8 cellular contexts compared by ENCODE assay signal in the genomic region with DNA sequence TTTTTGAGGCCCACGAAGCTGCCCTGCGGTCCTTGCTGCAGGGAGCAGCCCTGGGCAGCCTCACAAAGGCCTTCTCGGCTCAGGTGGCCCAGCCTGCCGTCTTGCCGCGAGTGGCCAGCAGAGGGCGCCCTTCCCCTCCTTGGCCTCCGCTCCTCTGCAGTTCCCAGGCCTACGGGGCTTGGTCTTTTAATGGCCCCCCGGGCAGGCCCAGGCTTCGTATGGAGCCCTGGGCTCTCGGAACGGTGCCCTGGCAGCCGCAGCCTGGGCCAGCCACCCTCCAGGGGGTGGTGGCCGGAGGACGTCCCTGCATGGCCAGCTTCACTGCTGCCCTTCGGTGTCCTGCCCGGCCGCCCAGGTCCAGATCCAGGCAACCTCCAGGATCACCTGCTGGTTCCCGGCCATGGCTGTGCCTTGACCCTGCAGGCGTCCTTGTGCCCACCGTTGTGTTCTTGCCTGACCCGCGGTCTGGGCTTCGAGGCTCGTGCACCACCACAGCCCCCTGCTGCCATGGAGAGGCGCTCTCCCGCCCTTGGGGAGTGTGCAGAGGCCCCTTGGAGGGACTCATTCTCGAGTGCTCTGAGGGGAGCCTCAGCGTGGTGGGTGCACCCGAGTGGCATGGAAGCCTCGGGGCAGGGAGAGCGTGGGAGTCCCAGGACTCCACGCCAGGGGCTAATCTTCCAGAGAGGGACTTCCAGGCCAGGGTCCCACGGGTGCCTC. TPM values are rescaled to one million over a fixed set of nuclear protein-coding genes. Genes with fewer than 3 reads are reported as not detected.
DNase-seq lines count a peak whose midpoint lies in the region; ATAC-seq, FAIRE-seq and TF ChIP-seq lines count a peak whose summit lies in the region.

No MANE protein-coding gene starts in this region.

- peaks cover 3% of the 10 kb centered on the region for H3K4me1 Mint-ChIP-seq in neural crest cell

- H3K4me3 ChIP-seq in A549 (no peak overlapping the region), suprapubic skin (no peak overlapping the region)

- H3K4me3 Mint-ChIP-seq in neural crest cell, result no peak overlapping the region

- H3K27ac ChIP-seq in A549 (no peak overlapping the region), suprapubic skin (no peak overlapping the region)

- no peaks in the 10 kb centered on the region for H3K9me3 Mint-ChIP-seq in neural crest cell

- TF ChIP-seq CTCF in A549 (IDR thresholded peaks at IDR 0.05) (peak; percentile 82), neural crest cell (conservative IDR thresholded peaks at IDR 0.05) (peak; percentile 95), suprapubic skin (IDR thresholded peaks at IDR 0.05) (peak; percentile 61 to 94)

- H3K36me3 Mint-ChIP-seq in neural crest cell (ENCODE audit: low read depth), result no peaks in the 10 kb centered on the region

- H3K4me1 ChIP-seq in A549 (peaks cover 5% of the 10 kb centered on the region; the same call in 2 of the 3 replicates), suprapubic skin (peaks cover 22% of the 10 kb centered on the region)

- POLR2A ChIA-PET in A549 (lab: Yijun Ruan, JAX), result no interaction called here

- no peaks in the 10 kb centered on the region for H3K36me3 ChIP-seq in suprapubic skin

- CTCF ChIA-PET in A549 (lab: Yijun Ruan, JAX), result interaction anchor here (0.7 to 4.6 kb wide), 44 partner anchors 8 to 553 kb away, joined by 3 to 40 read pairs (median 4); partner anchors contain the start of gene ASPG

- TF ChIP-seq POLR2A in A549 (IDR thresholded peaks at IDR 0.05; ENCODE audit: low read length) (no peak), suprapubic skin (IDR thresholded peaks at IDR 0.05) (no peak)

- ATAC-seq in A549 (peak; percentile 63 to 88), esophagus mucosa (peak; percentile 65), HG03565 (IDR thresholded peaks at IDR 0.05; ENCODE audit: unreplicated experiment) (no peak)

- FAIRE-seq in A549 (lab: Jason Lieb, UNC) (no peak), GM19239 (lab: Jason Lieb, UNC) (no peak)

- no peaks in the 10 kb centered on the region for H3K27me3 Mint-ChIP-seq in neural crest cell (ENCODE audit: low read depth)

- H3K9me3 ChIP-seq in A549, result no peaks in the 10 kb centered on the region
- no peaks in the 10 kb centered on the region for H3K9me3 ChIP-seq in suprapubic skin

- no peak for TF ChIP-seq EP300 in A549 (IDR thresholded peaks at IDR 0.05)
- TF ChIP-seq EP300 in suprapubic skin (IDR thresholded peaks at IDR 0.05), result no peak

- peak overlapping the region; percentile 51; the same call in 2 of the 3 replicates for H3K4me2 ChIP-seq in A549

- peaks cover 27% of the 10 kb centered on the region for H3K27me3 ChIP-seq in suprapubic skin

- peak; percentile 63 to 85 for DNase-seq in A549 (ENCODE audit: low read depth in 1 of 2, low spot score in 1 of 2)
- DNase-seq in GM19239 (ENCODE audit: insufficient read length, low spot score), result peak; percentile 90
- peak; percentile 28 to 33 for DNase-seq in NOMO-1 (lab: John Stamatoyannopoulos, UW; ENCODE audit: unreplicated experiment in 2 of 2)
- peak; percentile 64 for DNase-seq in activated T-cell treated with anti-CD3 and anti-CD28 coated beads for 4 hours
- peak; percentile 93 for DNase-seq in neural crest cell (ENCODE audit: low read depth, low spot score)
- peak in 1 of 2 donors; percentile 68 for DNase-seq in suprapubic skin (ENCODE audit: low spot score in 2 of 2)

- 44% methylated on average over 13 of the region's 35 CpGs for WGBS in A549 (ENCODE audit: missing lambda C conversion rate)
- WGBS in suprapubic skin, result 28% methylated on average over 5 of the region's 35 CpGs

- TF ChIP-seq RAD21 in A549 (conservative IDR thresholded peaks at IDR 0.05 in 1 of 2, IDR thresholded peaks at IDR 0.05 in 1 of 2), result peak; percentile 57 to 62

- peak overlapping the region; percentile 78 for H3K27ac Mint-ChIP-seq in neural crest cell (ENCODE audit: unreplicated experiment)

TF ChIP-seq in A549, 52 proteins besides CTCF, POLR2A, EP300 and RAD21:
- peak; percentile 68 for TF ChIP-seq SMC3 (IDR thresholded peaks at IDR 0.05)
- no peak for TF ChIP-seq MAX (IDR thresholded peaks at IDR 0.05)
- TF ChIP-seq HEYL (CRISPR knock-in tag; IDR thresholded peaks at IDR 0.05), result no peak
- no peak for TF ChIP-seq KDM1A (IDR thresholded peaks at IDR 0.05; ENCODE audit: low read depth)
- TF ChIP-seq RARB (CRISPR knock-in tag; IDR thresholded peaks at IDR 0.05), result no peak
- TF ChIP-seq JUN (IDR thresholded peaks at IDR 0.05), result no peak
- no peak for TF ChIP-seq TFCP2L1 (CRISPR knock-in tag; IDR thresholded peaks at IDR 0.05)

RNA-seq across cellular contexts. Expression of gene ASPG, which starts 9.4 kb away (rescaled TPM):
- polyA plus RNA-seq in A549 (2011; rRNA removed) (not detected in 2 replicates), A549 (2017; fragmentation: RNase III; extraction: RNeasy Plus Mini Kit Qiagen cat#74134 plus additional on column Dnase treatment) (0.13 TPM in 1 of 3 replicates, not detected in the others)
- 0.03 and 0.21 TPM in 2 replicates for polyA plus RNA-seq in A549 (2012; cell fraction: cytosol; rRNA removed)
- polyA plus RNA-seq in A549 (2012; cell fraction: nucleus; rRNA removed), result 0.11 and 0.14 TPM in 2 replicates
- not detected in 2 replicates for polyA minus RNA-seq in A549 (2011; rRNA and poly(A)+ RNA removed)
- total RNA-seq in esophagus mucosa (59.2 TPM), neural crest cell (not detected in 2 replicates), suprapubic skin (10 to 100 TPM; 26.0 to 38.5 (median 28.2) TPM)

RNA-seq across cellular contexts. Expression of gene KIF26A, which starts 43.5 kb away (rescaled TPM):
- polyA plus RNA-seq in A549 (2011; rRNA removed) (0.20 and 0.28 TPM in 2 replicates), A549 (2017; fragmentation: RNase III; extraction: RNeasy Plus Mini Kit Qiagen cat#74134 plus additional on column Dnase treatment) (1.9 to 2.3 TPM (median 2.1 TPM) in 3 replicates)
- 1.1 and 1.9 TPM in 2 replicates for polyA plus RNA-seq in A549 (2012; cell fraction: cytosol; rRNA removed)
- 2.4 and 3.7 TPM in 2 replicates for polyA plus RNA-seq in A549 (2012; cell fraction: nucleus; rRNA removed)
- polyA minus RNA-seq in A549 (2011; rRNA and poly(A)+ RNA removed), result 0.33 and 0.39 TPM in 2 replicates
- total RNA-seq in esophagus mucosa (1.00 TPM), neural crest cell (15.0 and 15.2 TPM in 2 replicates), suprapubic skin (1 to 10 TPM; 2.1 to 6.1 (median 4.6) TPM)

Comparison
In these comparisons a context has a peak if more than half of its experiments do, and no peak if none do; other contexts are left out.
1. RNA of gene ASPG, which starts 9.4 kb away (total RNA-seq): 59.2 TPM in esophagus mucosa (single experiment) and 26.0 to 38.5 TPM in suprapubic skin; not detected in neural crest cell; every median in the first group is over 10 times any median in the second.
2. Peak in every context shown above with its lines, with median percentiles within 50 percentile points of each other: CTCF ChIP-seq.